ENCODE assay signal across 24 cellular contexts in the genomic region with DNA sequence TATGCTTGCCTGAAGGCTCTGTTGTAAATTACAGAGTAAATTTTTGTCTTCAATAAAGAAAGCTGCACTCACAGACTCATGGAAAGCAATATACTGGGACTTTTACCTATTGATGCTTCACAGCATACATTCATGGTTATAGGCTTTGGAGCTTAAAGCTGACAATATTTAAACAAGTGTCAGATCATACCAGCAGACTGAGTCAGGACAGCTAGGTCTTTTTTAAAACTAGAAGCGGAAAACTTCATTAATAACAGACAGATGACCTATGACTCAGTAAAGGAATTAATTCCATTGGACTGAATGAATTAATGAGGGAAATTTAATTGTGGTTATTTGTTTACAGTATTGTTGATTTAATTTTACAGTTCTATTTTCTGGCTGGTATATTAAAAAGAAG.
"Had no signal": no experiment of that assay in that cellular context is flagged by ENCODE, and none has a peak within 500 bp of the region (broad histone marks: within the 10 kb centered on the region; RNA-seq: fewer than 3 reads in every experiment).

No MANE protein-coding gene starts in this region.

- ATAC-seq: HepG2, T-cell had no signal

- H3K27ac Mint-ChIP-seq: T-cell had no signal

- H3K27me3 ChIP-seq: MG63, SJSA1 had no signal

- H3K4me3 ChIP-seq: MG63, SJSA1 had no signal

- H3K9me3 ChIP-seq: MG63, SJSA1 had no signal

- H3K27ac ChIP-seq: SJSA1 had no signal

- DNase-seq: IMR-90, Karpas-422, KG1, MG63, NCI-H1092, NCI-H1105 treated with DMSO at 0.1 percent for 48 hours, NCI-H1417 treated with DMSO at 0.1 percent for 48 hours, NCI-H146, NCI-H1694 treated with DMSO at 0.1 percent for 48 hours, NCI-H1930, NCI-H2081, NCI-H2107, NCI-H226, NCI-H446, NCI-H510A, NCI-H524 treated with DMSO at 0.1 percent for 48 hours, NCI-H69, NCI-H774, Right ventricle myocardium superior, RPMI8226, SIG-M5, T-cell had no signal

- H3K36me3 ChIP-seq: MG63, SJSA1 had no signal

- H3K27me3 Mint-ChIP-seq: T-cell had no signal

- H3K4me1 Mint-ChIP-seq: T-cell had no signal

- H3K4me3 Mint-ChIP-seq: T-cell had no signal

- H3K4me1 ChIP-seq: SJSA1 had no signal

- H3K36me3 Mint-ChIP-seq: T-cell had no signal
